Comparison of ENCODE assay signal across 1 cellular context in genomic region chr15:43274136-43274535, GRCh38.
TF ChIP-seq lines count a peak whose summit lies in the region.

No MANE protein-coding gene starts in this region.

TF ChIP-seq in HepG2, 621 proteins besides CTCF, POLR2A, EP300 and RAD21:
- TF ChIP-seq TGIF2 (CRISPR knock-in tag; IDR thresholded peaks at IDR 0.05) (no peak), ZNF672 (CRISPR knock-in tag; IDR thresholded peaks at IDR 0.05) (no peak), ZNF253 (CRISPR knock-in tag; IDR thresholded peaks at IDR 0.05; ENCODE audit: borderline replicate concordance) (no peak), ZNF607 (CRISPR knock-in tag; IDR thresholded peaks at IDR 0.05; ENCODE audit: borderline replicate concordance) (no peak), NR2F1 (CRISPR knock-in tag; IDR thresholded peaks at IDR 0.05) (no peak), HCFC1 (IDR thresholded peaks at IDR 0.05; ENCODE audit: low read depth, low read length) (no peak), ZNF17 (CRISPR knock-in tag; IDR thresholded peaks at IDR 0.05) (no peak), FOXM1 (CRISPR knock-in tag; IDR thresholded peaks at IDR 0.05) (no peak), KLF9 (CRISPR knock-in tag; IDR thresholded peaks at IDR 0.05; ENCODE audit: low read depth) (no peak), ZNF235 (CRISPR knock-in tag; IDR thresholded peaks at IDR 0.05; ENCODE audit: borderline replicate concordance) (no peak)
- TF ChIP-seq, protein P1, sequence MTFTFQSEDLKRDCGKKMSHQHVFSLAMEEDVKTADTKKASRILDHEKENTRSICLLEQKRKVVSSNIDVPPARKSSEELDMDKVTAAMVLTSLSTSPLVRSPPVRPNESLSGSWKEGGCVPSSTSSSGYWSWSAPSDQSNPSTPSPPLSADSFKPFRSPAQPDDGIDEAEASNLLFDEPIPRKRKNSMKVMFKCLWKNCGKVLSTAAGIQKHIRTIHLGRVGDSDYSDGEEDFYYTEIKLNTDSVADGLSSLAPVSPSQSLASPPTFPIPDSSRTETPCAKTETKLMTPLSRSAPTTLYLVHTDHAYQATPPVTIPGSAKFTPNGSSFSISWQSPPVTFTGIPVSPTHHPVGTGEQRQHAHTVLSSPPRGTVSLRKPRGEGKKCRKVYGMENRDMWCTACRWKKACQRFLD (CRISPR knock-in tag; IDR thresholded peaks at IDR 0.05; ENCODE audit: borderline replicate concordance) = no peak
